8 cellular contexts compared by ENCODE assay signal in genomic region chr18:35231052-35231451, GRCh38. TPM values are rescaled to one million over a fixed set of nuclear protein-coding genes. Genes with fewer than 3 reads are reported as not detected.
DNase-seq lines count a peak whose midpoint lies in the region; ATAC-seq and TF ChIP-seq lines count a peak whose summit lies in the region.

No MANE protein-coding gene starts in this region.

- H3K4me1 Mint-ChIP-seq in Caco-2 (ENCODE audit: low read depth, unreplicated experiment): no peaks in the 10 kb centered on the region
- H3K4me1 Mint-ChIP-seq in natural killer cell treated with Interleukin-12 subunit alpha and Interleukin-12 subunit beta and Interleukin-15 and Interleukin-18, amount 100 ng/mL, for 72 hours (ENCODE audit: low read depth in 2 of 2): peaks cover 3 to 4% of the 10 kb centered on the region in 2 donors
- H3K4me1 Mint-ChIP-seq in stimulated activated naive B cell treated with anti-CD40 and anti-IgM and Interleukin-4, amounts not matched to agents 10 μg/mL and 1 μg/mL and 100 μg/mL, for 72 hours: peaks cover 2 to 4% of the 10 kb centered on the region in 2 donors

- no peaks in the 10 kb centered on the region for H3K9me2 ChIP-seq in PC-9 (ENCODE audit: insufficient read depth)

- no peak overlapping the region for H3K4me3 ChIP-seq in Caco-2 (ENCODE audit: low read depth, low read length)
- H3K4me3 ChIP-seq in PC-9: peak overlapping the region; percentile 46; the same call in 1 of the 2 replicates
- peak overlapping the region in 3 of 4 experiments; percentile 14 to 55 (median 26) for H3K4me3 ChIP-seq in fibroblast of lung (replicated peaks in 1 of 4; ENCODE audit: control extremely low read depth in 1 of 4, insufficient read depth in 1 of 4, low read depth in 3 of 4, low read length in 4 of 4)

- H3K27ac Mint-ChIP-seq in Caco-2 (ENCODE audit: unreplicated experiment): no peak overlapping the region
- H3K27ac Mint-ChIP-seq in natural killer cell treated with Interleukin-12 subunit alpha and Interleukin-12 subunit beta and Interleukin-15 and Interleukin-18, amount 100 ng/mL, for 72 hours: no peak overlapping the region
- H3K27ac Mint-ChIP-seq in stimulated activated naive B cell treated with anti-CD40 and anti-IgM and Interleukin-4, amounts not matched to agents 10 μg/mL and 1 μg/mL and 100 μg/mL, for 72 hours: peak overlapping the region; percentile 83

- DNase-seq in Caco-2: peak; percentile 69 to 70
- peak; percentile 78 for DNase-seq in KG1 (lab: John Stamatoyannopoulos, UW)
- DNase-seq in PC-9: peak in 1 of 2 experiments; percentile 55
- DNase-seq in activated T-cell treated with anti-CD3 and anti-CD28 coated beads, Interleukin-2, amount 50 U/mL, for 48 hours: peak; percentile 82
- peak; percentile 45 to 75 for DNase-seq in fibroblast of lung (ENCODE audit: low read depth in 2 of 2)
- peak; percentile 86 for DNase-seq in natural killer cell treated with Interleukin-12 subunit alpha and Interleukin-12 subunit beta and Interleukin-15 and Interleukin-18, amount 100 ng/mL, for 72 hours (ENCODE audit: low spot score)
- DNase-seq in stimulated activated naive B cell treated with anti-CD40 and anti-IgM and Interleukin-4, amounts not matched to agents 10 μg/mL and 1 μg/mL and 100 μg/mL, for 72 hours: peak; percentile 55

- H3K9me3 Mint-ChIP-seq in Caco-2 (ENCODE audit: unreplicated experiment): no peaks in the 10 kb centered on the region
- H3K9me3 Mint-ChIP-seq in natural killer cell treated with Interleukin-12 subunit alpha and Interleukin-12 subunit beta and Interleukin-15 and Interleukin-18, amount 100 ng/mL, for 72 hours: no peaks in the 10 kb centered on the region
- no peaks in the 10 kb centered on the region for H3K9me3 Mint-ChIP-seq in stimulated activated naive B cell treated with anti-CD40 and anti-IgM and Interleukin-4, amounts not matched to agents 10 μg/mL and 1 μg/mL and 100 μg/mL, for 72 hours

- intact Hi-C loops in Caco-2 (cut with micrococcal nuclease; ENCODE audit: unreplicated experiment) (loop anchor here (1.0 kb wide), 2 partner anchors 36 to 124 kb away; no protein-coding TSS in a partner anchor), PC-9 (cut with micrococcal nuclease; ENCODE audit: unreplicated experiment) (loop anchor here (1.0 to 5.0 kb wide), 3 partner anchors 225 to 1051 kb away; no protein-coding TSS in a partner anchor)

- no peaks in the 10 kb centered on the region for H3K36me3 Mint-ChIP-seq in Caco-2 (ENCODE audit: insufficient read depth, unreplicated experiment)
- no peaks in the 10 kb centered on the region for H3K36me3 Mint-ChIP-seq in natural killer cell treated with Interleukin-12 subunit alpha and Interleukin-12 subunit beta and Interleukin-15 and Interleukin-18, amount 100 ng/mL, for 72 hours
- no peaks in the 10 kb centered on the region for H3K36me3 Mint-ChIP-seq in stimulated activated naive B cell treated with anti-CD40 and anti-IgM and Interleukin-4, amounts not matched to agents 10 μg/mL and 1 μg/mL and 100 μg/mL, for 72 hours

- no TSS peak for BruUV-seq in Caco-2 (replicated peaks; lab: Mats Ljungman, UMichigan)
- BruUV-seq in PC-9 (replicated peaks; lab: Mats Ljungman, UMichigan): no TSS peak

- peak overlapping the region; percentile 60 for H3K4me3 Mint-ChIP-seq in Caco-2 (ENCODE audit: unreplicated experiment)
- H3K4me3 Mint-ChIP-seq in natural killer cell treated with Interleukin-12 subunit alpha and Interleukin-12 subunit beta and Interleukin-15 and Interleukin-18, amount 100 ng/mL, for 72 hours: peak overlapping the region; percentile 77
- H3K4me3 Mint-ChIP-seq in stimulated activated naive B cell treated with anti-CD40 and anti-IgM and Interleukin-4, amounts not matched to agents 10 μg/mL and 1 μg/mL and 100 μg/mL, for 72 hours: peak overlapping the region; percentile 70 to 79

- H3K9me3 ChIP-seq in Caco-2 (no peaks in the 10 kb centered on the region), PC-9 (ENCODE audit: insufficient read depth, low read depth) (no peaks in the 10 kb centered on the region), fibroblast of lung (ENCODE audit: control insufficient read depth, insufficient read depth, low read depth, low read length) (no peaks in the 10 kb centered on the region)

- POLR2A ChIA-PET in Caco-2 (lab: Charles Lee): no interaction called here
- POLR2A ChIA-PET in PC-9 (lab: Charles Lee; ENCODE audit: unreplicated experiment): interaction anchor here (0.5 kb wide), 1 partner anchor 519 kb away, joined by 4 read pairs; no protein-coding TSS in a partner anchor

- TF ChIP-seq CTCF in Caco-2 (IDR thresholded peaks at IDR 0.05; ENCODE audit: insufficient read depth in 1 of 2, low read depth in 1 of 2, low read length in 1 of 2, severe bottlenecking in 1 of 2, unreplicated experiment in 1 of 2) (peak; percentile 51 to 68), PC-9 (conservative IDR thresholded peaks at IDR 0.05) (peak; percentile 82), fibroblast of lung (conservative IDR thresholded peaks at IDR 0.05 in 1 of 2, IDR thresholded peaks at IDR 0.05 in 1 of 2; ENCODE audit: low read depth in 1 of 2, low read length in 2 of 2) (peak; percentile 94 to 95)

- H3K27me3 ChIP-seq in Caco-2 (replicated peaks; ENCODE audit: control insufficient read depth, insufficient read depth, low read length): no peaks in the 10 kb centered on the region
- no peaks in the 10 kb centered on the region for H3K27me3 ChIP-seq in PC-9 (ENCODE audit: insufficient read depth, low read depth)
- H3K27me3 ChIP-seq in fibroblast of lung (ENCODE audit: control insufficient read depth, insufficient read depth, low read length): no peaks in the 10 kb centered on the region

- peak; percentile 89 for ATAC-seq in GM21526 (IDR thresholded peaks at IDR 0.05; ENCODE audit: low FRiP score, unreplicated experiment)
- ATAC-seq in natural killer cell treated with Interleukin-12 subunit alpha and Interleukin-12 subunit beta and Interleukin-15 and Interleukin-18, amount 100 ng/mL, for 72 hours: peak; percentile 75 to 83
- ATAC-seq in stimulated activated naive B cell treated with anti-CD40 and anti-IgM and Interleukin-4, amounts not matched to agents 10 μg/mL and 1 μg/mL and 100 μg/mL, for 72 hours (replicated peaks): peak; percentile 89

- H2AFZ ChIP-seq in PC-9 (0 out of 2 replicates have a peak overlapping the region, but pooled peaks have one; percentile 75), fibroblast of lung (ENCODE audit: low read length) (peak overlapping the region; percentile 62)

- peaks cover 2% of the 10 kb centered on the region for H3K27me3 Mint-ChIP-seq in Caco-2 (ENCODE audit: insufficient read depth, unreplicated experiment)
- no peaks in the 10 kb centered on the region for H3K27me3 Mint-ChIP-seq in natural killer cell treated with Interleukin-12 subunit alpha and Interleukin-12 subunit beta and Interleukin-15 and Interleukin-18, amount 100 ng/mL, for 72 hours
- H3K27me3 Mint-ChIP-seq in stimulated activated naive B cell treated with anti-CD40 and anti-IgM and Interleukin-4, amounts not matched to agents 10 μg/mL and 1 μg/mL and 100 μg/mL, for 72 hours: no peaks in the 10 kb centered on the region

- H3K4me1 ChIP-seq in Caco-2 (no peaks in the 10 kb centered on the region), PC-9 (replicated peaks; ENCODE audit: insufficient read depth) (0 out of 2 replicates have a peak, but pooled peaks cover 4% of the 10 kb centered on the region), fibroblast of lung (ENCODE audit: control insufficient read depth, extremely low read depth, insufficient read depth, low read length) (no peaks in the 10 kb centered on the region)

- H3K4me2 ChIP-seq in PC-9 (peak overlapping the region; percentile 87), fibroblast of lung (ENCODE audit: extremely low read depth, insufficient read depth, low read length) (peak overlapping the region; percentile 59)

- no peak overlapping the region for H3K27ac ChIP-seq in PC-9
- no peak overlapping the region for H3K27ac ChIP-seq in fibroblast of lung (ENCODE audit: insufficient read depth, low read length)

- H3K79me2 ChIP-seq in PC-9 (ENCODE audit: low read depth) (no peaks in the 10 kb centered on the region), fibroblast of lung (ENCODE audit: control insufficient read depth, insufficient read depth, low read length) (no peaks in the 10 kb centered on the region)

- CTCF ChIA-PET in Caco-2 (lab: Charles Lee) (no interaction called here), PC-9 (lab: Charles Lee) (interaction anchor here (0.5 to 0.7 kb wide), 2 partner anchors 9 to 154 kb away, joined by 3 to 8 read pairs; no protein-coding TSS in a partner anchor)

- H3F3A ChIP-seq in PC-9 (ENCODE audit: insufficient read depth, low read depth): no peaks in the 10 kb centered on the region

- H4K20me1 ChIP-seq in PC-9 (ENCODE audit: insufficient read depth) (no peaks in the 10 kb centered on the region), fibroblast of lung (ENCODE audit: control insufficient read depth, extremely low read depth, insufficient read depth, low read length) (no peaks in the 10 kb centered on the region)

- H3K36me3 ChIP-seq in Caco-2 (ENCODE audit: control insufficient read depth, insufficient read depth, low read length): no peaks in the 10 kb centered on the region
- H3K36me3 ChIP-seq in PC-9 (ENCODE audit: low read depth): no peaks in the 10 kb centered on the region
- no peaks in the 10 kb centered on the region for H3K36me3 ChIP-seq in fibroblast of lung (ENCODE audit: control insufficient read depth, insufficient read depth, low read length)

- no peak overlapping the region for H3K9ac ChIP-seq in fibroblast of lung (ENCODE audit: insufficient read depth, low read length)

RNA-seq across cellular contexts. Expression of gene ZNF397, which starts 9.8 kb away (rescaled TPM):
- 4.9 and 6.0 TPM in 2 replicates for total RNA-seq in Caco-2 (2022)
- 8.1 and 9.3 TPM in 2 replicates for total RNA-seq in PC-9 (2021)
- 19.5 and 23.8 TPM in 2 replicates for total RNA-seq in fibroblast of lung
- 7.0 and 7.8 TPM in 2 replicates for polyA plus RNA-seq in fibroblast of lung
- 8.7 and 8.9 TPM in 2 replicates for polyA plus RNA-seq in fibroblast of lung (2012)
- polyA minus RNA-seq in fibroblast of lung (ENCODE audit: low replicate concordance): 0.82 and 10.6 TPM in 2 replicates
- total RNA-seq in natural killer cell treated with Interleukin-12 subunit alpha and Interleukin-12 subunit beta and Interleukin-15 and Interleukin-18, amount 100 ng/mL, for 72 hours: 10 to 100 TPM; 12.5 to 15.0 TPM

RNA-seq across cellular contexts. Expression of gene ZSCAN30, which starts 59.0 kb away (rescaled TPM):
- total RNA-seq in Caco-2 (2022) (11.9 and 14.1 TPM in 2 replicates), PC-9 (2021) (16.9 and 18.5 TPM in 2 replicates), fibroblast of lung (13.4 and 29.2 TPM in 2 replicates)
- 10.2 and 12.9 TPM in 2 replicates for polyA plus RNA-seq in fibroblast of lung
- 9.0 and 11.9 TPM in 2 replicates for polyA plus RNA-seq in fibroblast of lung (2012)
- 6.4 and 12.4 TPM in 2 replicates for polyA minus RNA-seq in fibroblast of lung (ENCODE audit: low replicate concordance)
- total RNA-seq in natural killer cell treated with Interleukin-12 subunit alpha and Interleukin-12 subunit beta and Interleukin-15 and Interleukin-18, amount 100 ng/mL, for 72 hours: 10 to 100 TPM; 22.2 to 25.6 TPM
